In the genomic region with DNA sequence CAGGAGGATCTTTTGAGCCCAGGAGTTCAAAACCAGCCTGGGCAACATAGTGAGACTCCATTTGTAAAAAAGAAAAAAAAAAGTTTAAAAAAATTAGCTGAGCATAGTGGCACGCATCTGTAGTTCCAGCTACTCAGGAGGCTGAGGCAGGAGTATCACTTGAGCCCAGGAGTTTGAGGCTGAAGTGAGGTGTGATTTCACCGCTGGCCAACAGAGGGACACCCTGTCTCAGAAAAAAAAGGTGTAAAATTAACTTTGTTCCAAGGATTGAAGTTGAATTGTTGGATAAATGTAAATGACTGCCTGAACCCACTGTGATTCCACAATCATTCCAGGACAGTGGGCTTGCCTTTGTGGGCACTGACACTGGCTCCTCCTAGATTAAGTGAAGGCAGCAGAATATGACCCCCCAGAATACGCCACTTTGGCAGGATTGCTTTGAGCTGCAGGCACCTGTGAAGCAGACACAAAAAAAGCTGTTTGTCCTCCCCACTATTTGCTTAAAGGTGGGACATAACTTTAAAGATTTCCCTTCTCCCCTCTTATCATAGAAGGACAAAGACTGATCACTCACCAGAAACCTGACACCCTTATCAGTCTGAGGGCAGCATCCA, we compare ENCODE assay signal across 17 cellular contexts. TPM values are rescaled to one million over a fixed set of nuclear protein-coding genes. Genes with fewer than 3 reads are reported as not detected.
DNase-seq lines count a peak whose midpoint lies in the region; ATAC-seq, FAIRE-seq and TF ChIP-seq lines count a peak whose summit lies in the region.
"Had no signal": no experiment of that assay in that cellular context is flagged by ENCODE, and none has a peak within 500 bp of the region (broad histone marks: within the 10 kb centered on the region; RNA-seq: fewer than 3 reads in every experiment).

No MANE protein-coding gene starts in this region.

- H3K4me3 ChIP-seq in HepG2 (replicated peaks in 1 of 3; ENCODE audit: insufficient read depth in 1 of 3, low read depth in 2 of 3, low read length in 3 of 3) (no peak overlapping the region), right lobe of liver (no peak overlapping the region), PC-3 (ENCODE audit: low read length) (no peak overlapping the region)
- H3K4me3 ChIP-seq: upper lobe of left lung had no signal

- H3K4me1 ChIP-seq in HepG2 (ENCODE audit: insufficient read depth, low read length) (no peaks in the 10 kb centered on the region), right lobe of liver (no peaks in the 10 kb centered on the region), PC-3 (ENCODE audit: insufficient read depth, low read length) (no peaks in the 10 kb centered on the region), foreskin keratinocyte (no peaks in the 10 kb centered on the region)
- H3K4me1 ChIP-seq: upper lobe of left lung had no signal

- no peaks in the 10 kb centered on the region for H3K9me3 Mint-ChIP-seq in activated T-cell treated with anti-CD3 and anti-CD28 coated beads, Interleukin-2, amount 50 U/mL, for 24 hours

- H2AFZ ChIP-seq in HepG2 (ENCODE audit: low read length) (no peak overlapping the region), PC-3 (ENCODE audit: low read length) (no peak overlapping the region)

- H3K79me2 ChIP-seq in HepG2 (ENCODE audit: insufficient read depth, low read length) (no peaks in the 10 kb centered on the region), PC-3 (ENCODE audit: low read length) (no peaks in the 10 kb centered on the region)

- BruUV-seq in HepG2 (replicated peaks; lab: Mats Ljungman, UMichigan) (no TSS peak), PC-3 (replicated peaks; lab: Mats Ljungman, UMichigan) (no TSS peak)

- peak; percentile 31; the same call in 1 of the 2 replicates for TF ChIP-seq CTCF in HepG2 (CRISPR knock-in tag; IDR thresholded peaks at IDR 0.05)
- TF ChIP-seq CTCF in right lobe of liver (IDR thresholded peaks at IDR 0.05), result peak in 1 of 4 donors; percentile 9
- peak; percentile 47 for TF ChIP-seq CTCF in PC-3 (conservative IDR thresholded peaks at IDR 0.05; ENCODE audit: low read depth, low read length)
- peak; percentile 25 for TF ChIP-seq CTCF in foreskin keratinocyte (conservative IDR thresholded peaks at IDR 0.05)

- no peak for DNase-seq in HepG2 (ENCODE audit: low spot score)
- no peak for DNase-seq in right lobe of liver
- no peak for DNase-seq in PC-3
- no peak for DNase-seq in foreskin keratinocyte
- DNase-seq in activated T-cell treated with anti-CD3 and anti-CD28 coated beads, Interleukin-2, amount 50 U/mL, for 24 hours, result no peak
- DNase-seq in sciatic nerve (ENCODE audit: low spot score), result no peak
- no peak for DNase-seq in GF-D8 (lab: John Stamatoyannopoulos, UW)
- DNase-seq: activated naive CD4-positive, alpha-beta T cell treated with Interleukin-2 at 50 U/mL for 16 hours; EL; naive thymus-derived CD4-positive, alpha-beta T cell; NCI-H2029 treated with DMSO at 0.1 percent for 48 hours; small intestine; T-helper 2 cell; upper lobe of left lung had no signal

- H3K4me3 Mint-ChIP-seq in activated T-cell treated with anti-CD3 and anti-CD28 coated beads, Interleukin-2, amount 50 U/mL, for 24 hours, result no peak overlapping the region
- H3K4me3 Mint-ChIP-seq: naive thymus-derived CD4-positive, alpha-beta T cell had no signal

- TF ChIP-seq POLR2A in HepG2 (IDR thresholded peaks at IDR 0.05; ENCODE audit: insufficient read depth in 1 of 2, low read depth in 2 of 2, low read length in 2 of 2) (no peak), right lobe of liver (IDR thresholded peaks at IDR 0.05) (no peak)

- H3K36me3 ChIP-seq in HepG2 (replicated peaks in 1 of 2; ENCODE audit: control insufficient read depth in 1 of 2, insufficient read depth in 2 of 2, low read length in 2 of 2), result no peaks in the 10 kb centered on the region
- H3K36me3 ChIP-seq in right lobe of liver, result no peaks in the 10 kb centered on the region
- no peaks in the 10 kb centered on the region for H3K36me3 ChIP-seq in PC-3 (ENCODE audit: low read depth, low read length)
- H3K36me3 ChIP-seq: upper lobe of left lung had no signal

- no peaks in the 10 kb centered on the region for H3K27me3 Mint-ChIP-seq in activated T-cell treated with anti-CD3 and anti-CD28 coated beads, Interleukin-2, amount 50 U/mL, for 24 hours

- peaks cover 0 to 4% of the 10 kb centered on the region in 2 experiments; a peak in 1 of 5 replicates for H3K27me3 ChIP-seq in HepG2 (ENCODE audit: control insufficient read depth in 1 of 2, insufficient read depth in 2 of 2, low read length in 2 of 2)
- H3K27me3 ChIP-seq in right lobe of liver, result no peaks in the 10 kb centered on the region
- no peaks in the 10 kb centered on the region for H3K27me3 ChIP-seq in PC-3 (ENCODE audit: low read length)
- no peaks in the 10 kb centered on the region for H3K27me3 ChIP-seq in foreskin keratinocyte
- H3K27me3 ChIP-seq: upper lobe of left lung had no signal

- H3K27ac ChIP-seq in HepG2 (ENCODE audit: extremely low read length, insufficient read depth, low read length) (no peak overlapping the region), right lobe of liver (no peak overlapping the region), PC-3 (ENCODE audit: low read length) (no peak overlapping the region), foreskin keratinocyte (no peak overlapping the region)
- H3K27ac ChIP-seq: upper lobe of left lung had no signal

- ATAC-seq in HepG2 (no peak), right lobe of liver (no peak), PC-3 (no peak), foreskin keratinocyte (no peak), GM19328 (IDR thresholded peaks at IDR 0.05; ENCODE audit: unreplicated experiment) (no peak), sciatic nerve (no peak)
- ATAC-seq: naive thymus-derived CD4-positive, alpha-beta T cell had no signal

- no peak for TF ChIP-seq RAD21 in HepG2 (CRISPR knock-in tag; IDR thresholded peaks at IDR 0.05)

- H3K9me2 ChIP-seq in PC-3 (replicated peaks; ENCODE audit: low read length), result no peaks in the 10 kb centered on the region

- H3K9me3 ChIP-seq in HepG2 (ENCODE audit: low read length) (no peaks in the 10 kb centered on the region), right lobe of liver (no peaks in the 10 kb centered on the region), PC-3 (ENCODE audit: low read length) (no peaks in the 10 kb centered on the region)
- H3K9me3 ChIP-seq: upper lobe of left lung had no signal

- H3K27ac Mint-ChIP-seq in activated T-cell treated with anti-CD3 and anti-CD28 coated beads, Interleukin-2, amount 50 U/mL, for 24 hours, result no peak overlapping the region
- H3K27ac Mint-ChIP-seq: naive thymus-derived CD4-positive, alpha-beta T cell had no signal

- WGBS in HepG2 (ENCODE audit: low lambda C conversion rate), result 10% methylated on average over 3 of the region's 3 CpGs
- 24% methylated on average over 2 of the region's 3 CpGs for WGBS in right lobe of liver (ENCODE audit: insufficient coverage, low coverage, low lambda C conversion rate, missing lambda C conversion rate)

- in situ Hi-C loops in HepG2 (cut with HindIII; ENCODE audit: extremely low pct_ligation_motif_present, low pct_unique_long_range_greater_than_20kb), result no loop called here

- no peak overlapping the region for H3K4me2 ChIP-seq in HepG2 (ENCODE audit: low read depth, low read length)
- no peak overlapping the region for H3K4me2 ChIP-seq in PC-3 (ENCODE audit: low read length)

- H3K9ac ChIP-seq in HepG2 (ENCODE audit: insufficient read depth, low read depth, low read length) (no peak overlapping the region), PC-3 (ENCODE audit: low read length) (no peak overlapping the region)

- H3F3A ChIP-seq in PC-3 (ENCODE audit: low read length, unreplicated experiment), result no peaks in the 10 kb centered on the region

- CTCF ChIA-PET in HepG2 (lab: Yijun Ruan, JAX; ENCODE audit: low intra/inter-chr PET ratio, low total read pairs) (no interaction called here), PC-3 (lab: Charles Lee) (no interaction called here)

- H4K20me1 ChIP-seq in HepG2 (ENCODE audit: insufficient read depth, low read length) (no peaks in the 10 kb centered on the region), PC-3 (ENCODE audit: low read length) (no peaks in the 10 kb centered on the region)

- H3K36me3 Mint-ChIP-seq in activated T-cell treated with anti-CD3 and anti-CD28 coated beads, Interleukin-2, amount 50 U/mL, for 24 hours (ENCODE audit: low read depth), result no peaks in the 10 kb centered on the region
- H3K36me3 Mint-ChIP-seq: naive thymus-derived CD4-positive, alpha-beta T cell had no signal

- no peaks in the 10 kb centered on the region for H3K4me1 Mint-ChIP-seq in activated T-cell treated with anti-CD3 and anti-CD28 coated beads, Interleukin-2, amount 50 U/mL, for 24 hours (ENCODE audit: low read depth)
- H3K4me1 Mint-ChIP-seq: naive thymus-derived CD4-positive, alpha-beta T cell had no signal

- no peak for TF ChIP-seq EP300 in HepG2 (IDR thresholded peaks at IDR 0.05; ENCODE audit: low read depth in 2 of 2, low read length in 2 of 2)
- no peak for TF ChIP-seq EP300 in HepG2 (CRISPR knock-in tag; IDR thresholded peaks at IDR 0.05; ENCODE audit: borderline replicate concordance)

- POLR2A ChIA-PET in HepG2 (lab: Yijun Ruan, JAX) (no interaction called here), PC-3 (lab: Charles Lee; ENCODE audit: unreplicated experiment) (no interaction called here)

- intact Hi-C loops in HepG2 (cut with micrococcal nuclease; ENCODE audit: unreplicated experiment), result no loop called here
- intact Hi-C loops in right lobe of liver (cut with DNase I), result no loop called here
- intact Hi-C loops in PC-3 (cut with micrococcal nuclease), result no loop called here
- intact Hi-C loops in sciatic nerve (cut with DNase I), result no loop called here

- no peak for FAIRE-seq in HepG2 (lab: Jason Lieb, UNC)
- FAIRE-seq: islet of Langerhans, small intestine had no signal

RNA-seq across cellular contexts. Expression of a gene that starts 57.2 kb away (rescaled TPM):
- total RNA-seq in HepG2 (2016; rRNA removed; fragmentation: Illumina TruSeq; extraction: Trizol) (not detected in 2 replicates), right lobe of liver (not detected), PC-3 (2014; rRNA removed) (not detected in 2 replicates), foreskin keratinocyte (not detected in 2 replicates), sciatic nerve (0.40 TPM)
- total RNA-seq in HepG2 (2016; cell fraction: cytosol; rRNA removed; fragmentation: Illumina TruSeq; extraction: Trizol; ENCODE audit: low read depth), result not detected in 2 replicates
- total RNA-seq in HepG2 (2016; cell fraction: insoluble cytoplasmic fraction; rRNA removed; fragmentation: Illumina TruSeq; extraction: Trizol), result not detected in 2 replicates
- not detected in 2 replicates for total RNA-seq in HepG2 (2016; cell fraction: membrane; rRNA removed; fragmentation: Illumina TruSeq; extraction: Trizol)
- total RNA-seq in HepG2 (2016; cell fraction: nucleus; rRNA removed; fragmentation: Illumina TruSeq; extraction: Trizol), result not detected in 2 replicates
- polyA plus RNA-seq in HepG2 (2011; rRNA removed) (not detected in 2 replicates), foreskin keratinocyte (not detected in 2 replicates)
- not detected in 2 replicates for polyA plus RNA-seq in HepG2 (2011; cell fraction: cytosol; rRNA removed)
- not detected in 2 replicates for polyA plus RNA-seq in HepG2 (2011; cell fraction: nucleus; rRNA removed)
- not detected in 2 replicates for polyA plus RNA-seq in HepG2 (2012)
- not detected in 2 replicates for polyA plus RNA-seq in HepG2 (2016; cell fraction: cytosol; fragmentation: Illumina TruSeq; extraction: Trizol; ENCODE audit: low read depth)
- not detected in 2 replicates for polyA plus RNA-seq in HepG2 (2016; cell fraction: insoluble cytoplasmic fraction; fragmentation: Illumina TruSeq; extraction: Trizol; ENCODE audit: low read depth)
- polyA plus RNA-seq in HepG2 (2016; cell fraction: membrane; fragmentation: Illumina TruSeq; extraction: Trizol; ENCODE audit: low read depth), result not detected in 2 replicates
- not detected in 2 replicates for polyA plus RNA-seq in HepG2 (2016; cell fraction: nucleus; fragmentation: Illumina TruSeq; extraction: Trizol; ENCODE audit: insufficient read depth, low read depth)
- not detected in 2 replicates for polyA minus RNA-seq in HepG2 (2011; rRNA and poly(A)+ RNA removed; ENCODE audit: low replicate concordance)
- not detected in 2 replicates for polyA minus RNA-seq in HepG2 (2011; cell fraction: cytosol; rRNA and poly(A)+ RNA removed)
- polyA minus RNA-seq in HepG2 (2011; cell fraction: nucleus; rRNA and poly(A)+ RNA removed), result not detected in 2 replicates
- total RNA-seq: cerebellum had no signal
- polyA plus RNA-seq: naive thymus-derived CD4-positive, alpha-beta T cell had no signal
